In genomic region chr5:168987540-168988300, GRCh38 we compare ENCODE assay signal across 9 cellular contexts.
DNase-seq lines count a peak whose midpoint lies in the region; ATAC-seq, FAIRE-seq and TF ChIP-seq lines count a peak whose summit lies in the region.
"Had no signal": no experiment of that assay in that cellular context is flagged by ENCODE, and none has a peak within 500 bp of the region (broad histone marks: within the 10 kb centered on the region; RNA-seq: fewer than 3 reads in every experiment).

No MANE protein-coding gene starts in this region.

- ATAC-seq in GM19467 (IDR thresholded peaks at IDR 0.05; ENCODE audit: unreplicated experiment) (peak; percentile 65), HG03442 (IDR thresholded peaks at IDR 0.05; ENCODE audit: unreplicated experiment) (no peak)

- H3K4me1 ChIP-seq in astrocyte (ENCODE audit: insufficient read depth, low read length) (peaks cover 8% of the 10 kb centered on the region), small intestine (ENCODE audit: control insufficient read depth in 2 of 2, insufficient read depth in 1 of 2, low read depth in 1 of 2, low read length in 1 of 2) (no peaks in the 10 kb centered on the region)

- FAIRE-seq in astrocyte (lab: Jason Lieb, UNC) (peak; percentile 26), small intestine (lab: Jason Lieb, UNC) (no peak)

- H3K36me3 Mint-ChIP-seq in astrocyte (ENCODE audit: low read depth, unreplicated experiment): peaks cover 2% of the 10 kb centered on the region

- DNase-seq in COLO829 (ENCODE audit: low spot score) (peak; percentile 43), LoVo (ENCODE audit: low spot score) (peak; percentile 66), SKM-1 treated with dmso at 0.1 percent for 144 hours (lab: John Stamatoyannopoulos, UW; ENCODE audit: unreplicated experiment) (peak; percentile 52), astrocyte (ENCODE audit: low read depth) (peak; percentile 22), hippocampal formation (lab: John Stamatoyannopoulos, UW) (peak; percentile 58), small intestine (peak; percentile 61)
- DNase-seq: activated B cell treated with CpG ODN at 0.5 μM for 24 hours had no signal

- no peak overlapping the region for H3K4me3 ChIP-seq in astrocyte (ENCODE audit: insufficient read depth, low read depth, low read length)
- no peak overlapping the region for H3K4me3 ChIP-seq in small intestine (ENCODE audit: low read depth in 1 of 2, low read length in 2 of 2)

- peaks cover 24% of the 10 kb centered on the region for H3K27me3 Mint-ChIP-seq in astrocyte (ENCODE audit: low read depth, unreplicated experiment)

- no peak overlapping the region for H3K27ac Mint-ChIP-seq in astrocyte (ENCODE audit: unreplicated experiment)
- H3K27ac Mint-ChIP-seq: activated B cell treated with CpG ODN at 0.5 μM for 24 hours had no signal

- H3K9ac ChIP-seq in astrocyte (ENCODE audit: low read length): no peak overlapping the region

- H3K27ac ChIP-seq in astrocyte (ENCODE audit: low read depth, low read length) (no peak overlapping the region), small intestine (ENCODE audit: low read depth in 1 of 2, low read length in 1 of 2) (no peak overlapping the region)

- H3K4me2 ChIP-seq in astrocyte (ENCODE audit: low read length): no peak overlapping the region

- H3K9me3 ChIP-seq in astrocyte (ENCODE audit: insufficient read depth, low read depth, low read length) (no peaks in the 10 kb centered on the region), small intestine (ENCODE audit: control insufficient read depth, low read depth) (no peaks in the 10 kb centered on the region)

- TF ChIP-seq CTCF in astrocyte (IDR thresholded peaks at IDR 0.05; ENCODE audit: insufficient read depth, low read depth, low read length): peak; percentile 97

- H4K20me1 ChIP-seq in astrocyte (ENCODE audit: insufficient read depth, low read length): no peaks in the 10 kb centered on the region

- H3K9me3 Mint-ChIP-seq in astrocyte (ENCODE audit: unreplicated experiment): no peaks in the 10 kb centered on the region
- H3K9me3 Mint-ChIP-seq: activated B cell treated with CpG ODN at 0.5 μM for 24 hours had no signal

- H3K36me3 ChIP-seq in astrocyte (ENCODE audit: insufficient read depth, low read length) (no peaks in the 10 kb centered on the region), small intestine (ENCODE audit: control insufficient read depth in 2 of 2, insufficient read depth in 2 of 2, low read length in 2 of 2) (no peaks in the 10 kb centered on the region)

- 34 to 43% (median 37%) methylated on average over 11 of the region's 11 CpGs for WGBS in small intestine, 3 donors

- no peak overlapping the region for H2AFZ ChIP-seq in astrocyte (ENCODE audit: low read depth, low read length)

- H3K79me2 ChIP-seq in astrocyte (ENCODE audit: insufficient read depth, low read length): no peaks in the 10 kb centered on the region

- no peak overlapping the region for H3K4me3 Mint-ChIP-seq in astrocyte (ENCODE audit: unreplicated experiment)
- H3K4me3 Mint-ChIP-seq: activated B cell treated with CpG ODN at 0.5 μM for 24 hours had no signal

- peaks cover 15% of the 10 kb centered on the region for H3K4me1 Mint-ChIP-seq in astrocyte (ENCODE audit: low read depth, unreplicated experiment)
- H3K4me1 Mint-ChIP-seq: activated B cell treated with CpG ODN at 0.5 μM for 24 hours had no signal

- H3K27me3 ChIP-seq in astrocyte (ENCODE audit: insufficient read depth, low read length) (peaks cover 5% of the 10 kb centered on the region), small intestine (ENCODE audit: control insufficient read depth in 2 of 2, insufficient read depth in 2 of 2, low read length in 2 of 2) (no peaks in the 10 kb centered on the region)
